In the genomic region with DNA sequence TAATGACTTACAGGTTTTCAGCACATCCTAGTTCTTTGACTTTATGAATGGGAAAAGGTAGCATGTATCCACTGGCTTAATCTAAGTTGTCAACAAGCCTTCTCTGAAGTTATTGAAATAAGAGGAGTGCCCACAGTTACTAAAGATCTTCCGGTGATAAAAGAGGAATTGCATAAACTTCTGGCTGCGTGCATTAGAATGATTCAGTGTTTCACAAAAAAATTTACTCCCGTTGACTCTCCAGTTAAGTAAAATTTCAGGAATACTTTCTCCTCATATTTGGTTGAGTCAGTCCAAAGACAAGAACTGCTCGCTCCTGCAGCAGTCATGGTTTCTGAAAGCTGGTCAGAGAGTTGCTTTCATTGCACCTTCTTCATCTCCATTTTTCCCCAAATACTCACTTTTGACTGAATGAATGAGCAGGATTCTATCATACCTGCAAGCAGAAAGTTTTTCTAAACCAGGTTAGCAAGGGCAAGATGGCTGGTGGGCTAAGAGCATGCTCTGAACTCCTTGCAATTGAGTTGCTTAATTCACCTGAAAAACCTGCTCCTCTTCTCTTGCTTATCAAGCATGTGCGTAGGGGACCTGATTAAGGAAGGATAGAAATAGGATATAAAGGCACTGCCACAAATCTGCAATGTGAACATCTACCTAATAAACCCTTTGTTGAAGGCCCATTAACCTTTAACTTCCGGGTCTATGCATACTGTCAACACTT, we compare ENCODE assay signal across 15 cellular contexts.
DNase-seq lines count a peak whose midpoint lies in the region; ATAC-seq, FAIRE-seq and TF ChIP-seq lines count a peak whose summit lies in the region.
"Had no signal": no experiment of that assay in that cellular context is flagged by ENCODE, and none has a peak within 500 bp of the region (broad histone marks: within the 10 kb centered on the region; RNA-seq: fewer than 3 reads in every experiment).

No MANE protein-coding gene starts in this region.

- in situ Hi-C loops in mammary epithelial cell (cut with MboI; ENCODE audit: low sequenced_read_pairs in 2 of 2), result no loop called here
- in situ Hi-C loops in HepG2 (cut with HindIII; ENCODE audit: extremely low pct_ligation_motif_present, low pct_unique_long_range_greater_than_20kb), result no loop called here

- intact Hi-C loops in mammary epithelial cell (cut with micrococcal nuclease) (no loop called here), HepG2 (cut with micrococcal nuclease; ENCODE audit: unreplicated experiment) (no loop called here)

- TF ChIP-seq RAD21 in HepG2 (CRISPR knock-in tag; IDR thresholded peaks at IDR 0.05), result no peak

- H2AFZ ChIP-seq in mammary epithelial cell (ENCODE audit: low read depth, low read length) (no peak overlapping the region), HepG2 (ENCODE audit: low read length) (peak overlapping the region; percentile 47), smooth muscle cell (ENCODE audit: low read depth) (no peak overlapping the region)

- H3K79me2 ChIP-seq in mammary epithelial cell (ENCODE audit: insufficient read depth, low read length), result no peaks in the 10 kb centered on the region
- H3K79me2 ChIP-seq in HepG2 (ENCODE audit: insufficient read depth, low read length), result no peaks in the 10 kb centered on the region
- H3K79me2 ChIP-seq in smooth muscle cell (ENCODE audit: low read depth), result no peaks in the 10 kb centered on the region

- H3K27ac ChIP-seq in mammary epithelial cell (ENCODE audit: insufficient read depth, low read depth, low read length) (no peak overlapping the region), HepG2 (ENCODE audit: extremely low read length, insufficient read depth, low read length) (no peak overlapping the region), smooth muscle cell (ENCODE audit: low read depth) (no peak overlapping the region)
- H3K27ac ChIP-seq: C4-2B, skin epidermis had no signal

- DNase-seq in AG10803 (ENCODE audit: low read depth) (peak; percentile 72), HuH-7 (ENCODE audit: low spot score) (peak; percentile 37), mammary epithelial cell (peak; percentile 77), HepG2 (ENCODE audit: low spot score) (peak; percentile 32), smooth muscle cell (lab: John Stamatoyannopoulos, UW; ENCODE audit: unreplicated experiment) (no peak)
- DNase-seq in central memory CD4-positive, alpha-beta T cell, result no peak
- DNase-seq: activated CD8-positive, alpha-beta memory T cell treated with anti-CD3 and anti-CD28 coated beads, Interleukin-2, amount 10 ng/mL, durations not matched to agents 7 days and 5 days; naive B cell; NCI-H2107 had no signal

- CTCF ChIA-PET in mammary epithelial cell (lab: Charles Lee; ENCODE audit: low non-redundant PET) (no interaction called here), HepG2 (lab: Yijun Ruan, JAX; ENCODE audit: low intra/inter-chr PET ratio, low total read pairs) (no interaction called here)

- peaks cover 6% of the 10 kb centered on the region for H3F3A ChIP-seq in smooth muscle cell (ENCODE audit: low read depth)

- H3K4me3 ChIP-seq in AG10803 (ENCODE audit: low read length), result no peak overlapping the region
- H3K4me3 ChIP-seq in mammary epithelial cell (replicated peaks in 1 of 3; ENCODE audit: insufficient read depth in 1 of 3, low read depth in 2 of 3, low read length in 3 of 3), result no peak overlapping the region
- H3K4me3 ChIP-seq in HepG2 (replicated peaks in 1 of 3; ENCODE audit: insufficient read depth in 1 of 3, low read depth in 2 of 3, low read length in 3 of 3), result peak overlapping the region in 2 of 3 experiments; percentile 11 to 28; a peak in 2 of 6 replicates
- no peak overlapping the region for H3K4me3 ChIP-seq in smooth muscle cell
- H3K4me3 ChIP-seq: skin epidermis had no signal

- H3K4me1 ChIP-seq in mammary epithelial cell (ENCODE audit: insufficient read depth, low read length) (peaks cover 16% of the 10 kb centered on the region), HepG2 (ENCODE audit: insufficient read depth, low read length) (peaks cover 49% of the 10 kb centered on the region), smooth muscle cell (ENCODE audit: low read depth) (peaks cover 6% of the 10 kb centered on the region)

- no peaks in the 10 kb centered on the region for H4K20me1 ChIP-seq in mammary epithelial cell (ENCODE audit: insufficient read depth, low read length)
- H4K20me1 ChIP-seq in HepG2 (ENCODE audit: insufficient read depth, low read length), result no peaks in the 10 kb centered on the region
- no peaks in the 10 kb centered on the region for H4K20me1 ChIP-seq in smooth muscle cell (ENCODE audit: low read depth)

- H3K9ac ChIP-seq in mammary epithelial cell (ENCODE audit: insufficient read depth, low read length) (no peak overlapping the region), HepG2 (ENCODE audit: insufficient read depth, low read depth, low read length) (no peak overlapping the region), smooth muscle cell (ENCODE audit: low read depth) (no peak overlapping the region)

- H3K27me3 ChIP-seq in mammary epithelial cell (ENCODE audit: insufficient read depth, low read length) (no peaks in the 10 kb centered on the region), HepG2 (ENCODE audit: control insufficient read depth in 1 of 2, insufficient read depth in 2 of 2, low read length in 2 of 2) (no peaks in the 10 kb centered on the region; a peak in 1 of 5 replicates), smooth muscle cell (ENCODE audit: low read depth) (no peaks in the 10 kb centered on the region)

- ATAC-seq in HepG2 (no peak), HG03469 (IDR thresholded peaks at IDR 0.05; ENCODE audit: unreplicated experiment) (no peak), GM21529 (IDR thresholded peaks at IDR 0.05; ENCODE audit: unreplicated experiment) (no peak)
- ATAC-seq: activated CD8-positive, alpha-beta memory T cell treated with anti-CD3 and anti-CD28 coated beads, Interleukin-2, amount 10 ng/mL, durations not matched to agents 7 days and 5 days had no signal

- H3K36me3 ChIP-seq in mammary epithelial cell (ENCODE audit: insufficient read depth, low read length), result no peaks in the 10 kb centered on the region
- H3K36me3 ChIP-seq in HepG2 (replicated peaks in 1 of 2; ENCODE audit: control insufficient read depth in 1 of 2, insufficient read depth in 2 of 2, low read length in 2 of 2), result no peaks in the 10 kb centered on the region
- H3K36me3 ChIP-seq in smooth muscle cell (ENCODE audit: low read depth), result no peaks in the 10 kb centered on the region

- dilution Hi-C loops in mammary epithelial cell (cut with HindIII; ENCODE audit: low sequenced_read_pairs), result no loop called here

- BruUV-seq in mammary epithelial cell (replicated peaks; lab: Mats Ljungman, UMichigan) (no TSS peak), HepG2 (replicated peaks; lab: Mats Ljungman, UMichigan) (no TSS peak)

- TF ChIP-seq EP300 in HepG2 (IDR thresholded peaks at IDR 0.05; ENCODE audit: low read depth in 2 of 2, low read length in 2 of 2) (peak in 1 of 2 experiments; percentile 32; a peak in 1 of 4 replicates), HepG2 (CRISPR knock-in tag; IDR thresholded peaks at IDR 0.05; ENCODE audit: borderline replicate concordance) (no peak)

- 32% methylated on average over 6 of the region's 6 CpGs for WGBS in mammary epithelial cell (ENCODE audit: low coverage, missing lambda C conversion rate)
- 5% methylated on average over 6 of the region's 6 CpGs for WGBS in HepG2 (ENCODE audit: low lambda C conversion rate)
- WGBS in smooth muscle cell (ENCODE audit: low lambda C conversion rate), result 76% methylated on average over 6 of the region's 6 CpGs

- TF ChIP-seq POLR2A in HepG2 (IDR thresholded peaks at IDR 0.05; ENCODE audit: insufficient read depth in 1 of 2, low read depth in 2 of 2, low read length in 2 of 2), result no peak

- POLR2A ChIA-PET in HepG2 (lab: Yijun Ruan, JAX), result no interaction called here

- H3K9me3 ChIP-seq in mammary epithelial cell (replicated peaks; ENCODE audit: insufficient read depth, low read length) (no peaks in the 10 kb centered on the region), HepG2 (ENCODE audit: low read length) (no peaks in the 10 kb centered on the region), smooth muscle cell (replicated peaks; ENCODE audit: low read depth) (no peaks in the 10 kb centered on the region)

- H3K4me2 ChIP-seq in mammary epithelial cell (ENCODE audit: insufficient read depth, low read depth, low read length), result no peak overlapping the region
- peak overlapping the region; percentile 68 for H3K4me2 ChIP-seq in HepG2 (ENCODE audit: low read depth, low read length)
- no peak overlapping the region for H3K4me2 ChIP-seq in smooth muscle cell

- TF ChIP-seq CTCF in AG10803 (conservative IDR thresholded peaks at IDR 0.05; ENCODE audit: low read length), result no peak
- TF ChIP-seq CTCF in mammary epithelial cell (conservative IDR thresholded peaks at IDR 0.05 in 1 of 2, IDR thresholded peaks at IDR 0.05 in 1 of 2; ENCODE audit: extremely low read depth in 1 of 2, insufficient read depth in 1 of 2, low read depth in 1 of 2, low read length in 2 of 2), result no peak
- no peak for TF ChIP-seq CTCF in HepG2 (CRISPR knock-in tag; IDR thresholded peaks at IDR 0.05)
- TF ChIP-seq CTCF in smooth muscle cell (IDR thresholded peaks at IDR 0.05; ENCODE audit: borderline replicate concordance, insufficient read depth, poor library complexity, severe bottlenecking), result no peak

- no peak for FAIRE-seq in HepG2 (lab: Jason Lieb, UNC)
- FAIRE-seq: TTC549, urothelium cell line had no signal

TF ChIP-seq in HepG2, 621 proteins besides CTCF, POLR2A, EP300 and RAD21 (continues in another document):
- no peak for TF ChIP-seq ZBTB7A (CRISPR knock-in tag; IDR thresholded peaks at IDR 0.05)
- no peak for TF ChIP-seq SOX13 (IDR thresholded peaks at IDR 0.05)
- TF ChIP-seq SOX13 (CRISPR knock-in tag; conservative IDR thresholded peaks at IDR 0.05 in 1 of 2, IDR thresholded peaks at IDR 0.05 in 1 of 2), result 0 out of 4 replicates have a peak, but pooled peaks of 1 of the 2 experiments have one; percentile 22
- TF ChIP-seq BCL6 (CRISPR knock-in tag; IDR thresholded peaks at IDR 0.05), result 0 out of 2 replicates have a peak, but pooled peaks have one; percentile 8
- peak; percentile 25; the same call in 1 of the 2 replicates for TF ChIP-seq GATA4 (IDR thresholded peaks at IDR 0.05; ENCODE audit: borderline replicate concordance, low read depth)
- peak; percentile 24; the same call in 1 of the 2 replicates for TF ChIP-seq SAP130 (CRISPR knock-in tag; IDR thresholded peaks at IDR 0.05; ENCODE audit: low read depth)
- TF ChIP-seq ZSCAN20 (CRISPR knock-in tag; IDR thresholded peaks at IDR 0.05; ENCODE audit: borderline replicate concordance), result no peak
- TF ChIP-seq RARA (CRISPR knock-in tag; IDR thresholded peaks at IDR 0.05), result 0 out of 2 replicates have a peak, but pooled peaks have one; percentile 12
- TF ChIP-seq FOXP1 (IDR thresholded peaks at IDR 0.05), result no peak
- TF ChIP-seq FOXP1 (CRISPR knock-in tag; IDR thresholded peaks at IDR 0.05), result no peak
- TF ChIP-seq GABPB1 (CRISPR knock-in tag; IDR thresholded peaks at IDR 0.05), result 0 out of 2 replicates have a peak, but pooled peaks have one; percentile 13
- TF ChIP-seq ZBTB21 (CRISPR knock-in tag; IDR thresholded peaks at IDR 0.05), result no peak
- peak; percentile 26; the same call in 1 of the 2 replicates for TF ChIP-seq ELF1 (CRISPR knock-in tag; IDR thresholded peaks at IDR 0.05)
- TF ChIP-seq FOXA3 (CRISPR knock-in tag; IDR thresholded peaks at IDR 0.05), result peak; percentile 9; the same call in 1 of the 2 replicates

Comparison
In these comparisons a context has a peak if more than half of its experiments do, and no peak if none do; other contexts are left out.
1. DNase-seq: peak in AG10803 (single experiment), HuH-7 (single experiment), mammary epithelial cell (single experiment) and HepG2 (single experiment); none in smooth muscle cell (single experiment) and central memory CD4-positive, alpha-beta T cell (single experiment).
2. H3K4me3 ChIP-seq: peak in HepG2 (2 of 3); none in AG10803 (single experiment), mammary epithelial cell (0 of 3) and smooth muscle cell (single experiment).